3 cellular contexts compared by ENCODE assay signal in the genomic region with DNA sequence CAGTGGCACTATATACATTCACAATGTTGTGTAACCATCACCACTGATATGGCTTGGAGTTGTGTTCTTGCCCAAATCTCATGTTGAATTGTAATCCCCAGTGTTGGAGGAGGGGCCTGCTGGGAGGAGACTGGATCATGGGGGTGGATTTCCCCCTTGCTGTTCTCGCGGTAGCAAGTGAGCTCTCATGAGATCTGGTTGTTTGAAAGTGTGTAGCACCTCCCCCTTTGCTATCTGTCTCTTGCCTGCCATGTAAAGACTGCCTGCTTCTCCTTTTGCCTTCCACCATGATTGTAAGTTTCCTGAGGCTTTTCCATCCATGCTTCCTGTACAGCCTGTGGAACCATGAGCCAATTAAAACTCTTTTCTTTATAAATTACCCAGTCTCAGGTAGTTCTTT. TPM values are rescaled to one million over a fixed set of nuclear protein-coding genes. Genes with fewer than 3 reads are reported as not detected.
"Had no signal": no experiment of that assay in that cellular context is flagged by ENCODE, and none has a peak within 500 bp of the region (broad histone marks: within the 10 kb centered on the region; RNA-seq: fewer than 3 reads in every experiment).

No MANE protein-coding gene starts in this region.

RNA-seq across cellular contexts. Expression of a gene that starts 17.1 kb away (rescaled TPM):
- total RNA-seq: subcutaneous adipose tissue, uterus, vagina had no signal
